Comparison of ENCODE assay signal across 8 cellular contexts in the genomic region with DNA sequence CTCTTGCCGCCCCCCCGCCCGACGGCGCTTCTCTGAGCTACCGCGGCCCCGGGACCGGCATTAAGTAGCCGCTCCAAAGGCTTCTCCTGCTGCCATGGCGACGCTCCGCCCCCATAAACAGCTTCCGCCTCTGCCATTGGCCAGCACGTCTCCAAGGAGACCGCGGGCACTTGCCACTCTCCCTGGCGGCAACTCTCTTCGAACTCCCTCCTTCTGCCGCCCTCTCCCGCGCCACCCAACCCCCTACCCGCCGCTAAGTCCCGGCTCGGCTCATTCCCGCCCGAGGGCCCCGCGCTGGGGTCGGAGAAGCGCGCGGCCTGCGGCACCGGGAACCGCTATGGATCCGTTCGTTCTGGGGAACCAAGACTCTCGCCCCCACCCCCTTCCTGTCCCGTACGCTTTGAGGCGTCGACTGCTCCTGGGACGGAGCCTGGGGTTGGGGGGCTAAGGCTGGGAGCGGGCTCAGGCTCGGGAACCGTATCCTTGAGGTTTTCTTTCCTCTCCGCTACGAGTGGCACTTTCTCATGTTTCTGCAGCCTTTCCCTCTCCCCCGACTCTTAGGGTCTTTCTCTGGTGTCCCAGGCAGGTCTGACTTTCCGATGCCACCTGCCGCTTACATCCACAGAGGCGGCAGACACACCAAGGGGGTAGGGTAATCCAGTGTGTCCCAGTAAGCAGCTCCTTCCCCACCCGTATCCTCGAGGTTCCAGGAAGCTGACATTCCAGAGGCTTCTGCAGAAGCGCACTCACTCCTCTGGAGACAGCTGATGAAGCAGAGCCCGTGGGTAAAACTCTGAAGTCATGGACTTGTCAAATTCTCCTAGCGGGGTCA. TPM values are rescaled to one million over a fixed set of nuclear protein-coding genes. Genes with fewer than 3 reads are reported as not detected.
A peak's percentile ranks its signal among the peaks of the same experiment; 100 is the strongest.
DNase-seq lines count a peak whose midpoint lies in the region; ATAC-seq, FAIRE-seq and TF ChIP-seq lines count a peak whose summit lies in the region.

A gene with protein sequence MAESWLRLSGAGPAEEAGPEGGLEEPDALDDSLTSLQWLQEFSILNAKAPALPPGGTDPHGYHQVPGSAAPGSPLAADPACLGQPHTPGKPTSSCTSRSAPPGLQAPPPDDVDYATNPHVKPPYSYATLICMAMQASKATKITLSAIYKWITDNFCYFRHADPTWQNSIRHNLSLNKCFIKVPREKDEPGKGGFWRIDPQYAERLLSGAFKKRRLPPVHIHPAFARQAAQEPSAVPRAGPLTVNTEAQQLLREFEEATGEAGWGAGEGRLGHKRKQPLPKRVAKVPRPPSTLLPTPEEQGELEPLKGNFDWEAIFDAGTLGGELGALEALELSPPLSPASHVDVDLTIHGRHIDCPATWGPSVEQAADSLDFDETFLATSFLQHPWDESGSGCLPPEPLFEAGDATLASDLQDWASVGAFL (minus strand): TSS at position 34 of the 832 bp plus-strand sequence. CDS start 850 bp downstream, outside the sequence.

- DNase-seq in A549 (ENCODE audit: low read depth in 1 of 2, low spot score in 1 of 2), result peak; percentile 91 to 99
- peak; percentile 84 to 88 for DNase-seq in HL-60 (ENCODE audit: low read depth in 1 of 2, low spot score in 1 of 2)
- peak; percentile 95 for DNase-seq in NCI-H774 (lab: John Stamatoyannopoulos, UW)
- DNase-seq in activated CD4-positive, alpha-beta memory T cell treated with anti-CD3 and anti-CD28 coated beads, Interleukin-2, amount 10 ng/mL, durations not matched to agents 7 days and 5 days, result peak; percentile 94
- peak; percentile 88 for DNase-seq in lung (ENCODE audit: low spot score)
- DNase-seq in stimulated activated CD4-positive, alpha-beta T cell treated with anti-CD3 and anti-CD28 coated beads, Interleukin-4, amount 100 ng/mL, for 4 hours, result peak; percentile 84 to 88

- no peak for FAIRE-seq in A549 (lab: Jason Lieb, UNC)

- no peaks in the 10 kb centered on the region for H3K9me3 Mint-ChIP-seq in activated CD4-positive, alpha-beta memory T cell treated with anti-CD3 and anti-CD28 coated beads, Interleukin-2, amount 10 ng/mL, durations not matched to agents 7 days and 5 days

- H3K36me3 ChIP-seq in ectodermal cell (ENCODE audit: control insufficient read depth, insufficient read depth, low read length), result no peaks in the 10 kb centered on the region
- no peaks in the 10 kb centered on the region for H3K36me3 ChIP-seq in lung (ENCODE audit: control insufficient read depth in 2 of 2, insufficient read depth in 2 of 2, low read length in 2 of 2)

- CTCF ChIA-PET in A549 (lab: Yijun Ruan, JAX), result interaction anchor here (0.6 to 21.1 kb wide), 12 partner anchors 10 to 381 kb away, joined by 3 to 206 read pairs (median 4); no protein-coding TSS in a partner anchor
- CTCF ChIA-PET in activated CD4-positive, alpha-beta memory T cell treated with anti-CD3 and anti-CD28 coated beads, Interleukin-2, amount 10 ng/mL, durations not matched to agents 7 days and 5 days (lab: Charles Lee), result interaction anchor here (0.6 to 7.1 kb wide), 6 partner anchors 15 to 373 kb away, joined by 3 to 47 read pairs (median 10); no protein-coding TSS in a partner anchor

- TF ChIP-seq POLR2A in A549 (IDR thresholded peaks at IDR 0.05; ENCODE audit: low read length), result no peak

- peaks cover 14% of the 10 kb centered on the region for H3K27me3 Mint-ChIP-seq in activated CD4-positive, alpha-beta memory T cell treated with anti-CD3 and anti-CD28 coated beads, Interleukin-2, amount 10 ng/mL, durations not matched to agents 7 days and 5 days

- 22% methylated on average over 48 of the region's 59 CpGs for WGBS in A549 (ENCODE audit: missing lambda C conversion rate)
- WGBS in ectodermal cell, 2 experiments, result 1% methylated on average over 59 of the region's 59 CpGs
- WGBS in lung, 2 donors, result 5% methylated on average over 53 to 59 of the region's 59 CpGs

- POLR2A ChIA-PET in A549 (lab: Yijun Ruan, JAX), result interaction anchor here (0.6 to 0.7 kb wide), 2 partner anchors 137 to 237 kb away, joined by 3 to 4 read pairs; a partner anchor contains a TSS
- POLR2A ChIA-PET in activated CD4-positive, alpha-beta memory T cell treated with anti-CD3 and anti-CD28 coated beads, Interleukin-2, amount 10 ng/mL, durations not matched to agents 7 days and 5 days (lab: Charles Lee), result interaction anchor here (0.9 to 8.1 kb wide), 16 partner anchors 9 to 139 kb away, joined by 3 to 173 read pairs (median 4); a partner anchor contains a TSS

- H3K9me3 ChIP-seq in A549 (no peaks in the 10 kb centered on the region), ectodermal cell (ENCODE audit: control insufficient read depth, low read length) (no peaks in the 10 kb centered on the region), lung (ENCODE audit: control insufficient read depth in 2 of 2, insufficient read depth in 1 of 2, low read length in 1 of 2) (no peaks in the 10 kb centered on the region)

- H3K4me1 ChIP-seq in A549, result peaks cover 35% of the 10 kb centered on the region
- peaks cover 56% of the 10 kb centered on the region for H3K4me1 ChIP-seq in ectodermal cell (ENCODE audit: control insufficient read depth, insufficient read depth, low read length)
- H3K4me1 ChIP-seq in lung (ENCODE audit: control insufficient read depth in 2 of 2, insufficient read depth in 2 of 2, low read length in 2 of 2), result peaks cover 4 to 22% of the 10 kb centered on the region in 2 donors

- peak within 1 kb of the TSS; percentile 47 for H3K4me3 ChIP-seq in A549
- H3K4me3 ChIP-seq in HL-60 (replicated peaks; ENCODE audit: insufficient read depth, low read length), result peak within 1 kb of the TSS; percentile 39
- peak within 1 kb of the TSS; percentile 46 for H3K4me3 ChIP-seq in ectodermal cell (ENCODE audit: insufficient read depth, low read depth, low read length)
- peak within 1 kb of the TSS; percentile 36 for H3K4me3 ChIP-seq in lung

- H3K4me1 Mint-ChIP-seq in activated CD4-positive, alpha-beta memory T cell treated with anti-CD3 and anti-CD28 coated beads, Interleukin-2, amount 10 ng/mL, durations not matched to agents 7 days and 5 days, result peaks cover 60% of the 10 kb centered on the region

- peaks cover 24% of the 10 kb centered on the region for H3K27me3 ChIP-seq in HL-60 (ENCODE audit: insufficient read depth, poor library complexity, severe bottlenecking)
- peaks cover 65% of the 10 kb centered on the region for H3K27me3 ChIP-seq in ectodermal cell (ENCODE audit: control insufficient read depth, insufficient read depth, low read length, poor library complexity, severe bottlenecking)
- H3K27me3 ChIP-seq in lung (ENCODE audit: control insufficient read depth, insufficient read depth), result no peaks in the 10 kb centered on the region

- H3K27ac Mint-ChIP-seq in activated CD4-positive, alpha-beta memory T cell treated with anti-CD3 and anti-CD28 coated beads, Interleukin-2, amount 10 ng/mL, durations not matched to agents 7 days and 5 days, result peak within 1 kb of the TSS; percentile 91

- H3K36me3 Mint-ChIP-seq in activated CD4-positive, alpha-beta memory T cell treated with anti-CD3 and anti-CD28 coated beads, Interleukin-2, amount 10 ng/mL, durations not matched to agents 7 days and 5 days (ENCODE audit: low read depth), result peaks cover 8% of the 10 kb centered on the region

- no peak for TF ChIP-seq EP300 in A549 (IDR thresholded peaks at IDR 0.05)

- TF ChIP-seq CTCF in A549 (IDR thresholded peaks at IDR 0.05), result no peak
- TF ChIP-seq CTCF in HL-60 (IDR thresholded peaks at IDR 0.05; ENCODE audit: insufficient read depth, low read length), result no peak
- no peak for TF ChIP-seq CTCF in lung (IDR thresholded peaks at IDR 0.05; ENCODE audit: control extremely low read depth, extremely low read depth)

- no peak for TF ChIP-seq RAD21 in A549 (conservative IDR thresholded peaks at IDR 0.05 in 1 of 2, IDR thresholded peaks at IDR 0.05 in 1 of 2)

- peak within 1 kb of the TSS; percentile 98 for H3K4me2 ChIP-seq in A549

- peak within 1 kb of the TSS in 1 of 2 experiments; percentile 73; a peak in 4 of 6 replicates for H3K27ac ChIP-seq in A549
- H3K27ac ChIP-seq in HL-60 (replicated peaks), result no peak within 1 kb of the TSS
- peak within 1 kb of the TSS; percentile 68 for H3K27ac ChIP-seq in ectodermal cell (ENCODE audit: insufficient read depth, low read depth, low read length, poor library complexity, severe bottlenecking)
- peak within 1 kb of the TSS in 1 of 2 donors; percentile 28 for H3K27ac ChIP-seq in lung (ENCODE audit: low read depth in 1 of 2, low read length in 1 of 2)

- H3K4me3 Mint-ChIP-seq in activated CD4-positive, alpha-beta memory T cell treated with anti-CD3 and anti-CD28 coated beads, Interleukin-2, amount 10 ng/mL, durations not matched to agents 7 days and 5 days, result peak within 1 kb of the TSS; percentile 71

- peak; percentile 77 to 92 for ATAC-seq in A549
- ATAC-seq in GM18868 (IDR thresholded peaks at IDR 0.05; ENCODE audit: unreplicated experiment), result peak; percentile 69
- peak; percentile 71 for ATAC-seq in lung (ENCODE audit: insufficient read depth, low FRiP score)

TF ChIP-seq in A549, 52 proteins besides CTCF, POLR2A, EP300 and RAD21:
- TF ChIP-seq, protein P1, sequence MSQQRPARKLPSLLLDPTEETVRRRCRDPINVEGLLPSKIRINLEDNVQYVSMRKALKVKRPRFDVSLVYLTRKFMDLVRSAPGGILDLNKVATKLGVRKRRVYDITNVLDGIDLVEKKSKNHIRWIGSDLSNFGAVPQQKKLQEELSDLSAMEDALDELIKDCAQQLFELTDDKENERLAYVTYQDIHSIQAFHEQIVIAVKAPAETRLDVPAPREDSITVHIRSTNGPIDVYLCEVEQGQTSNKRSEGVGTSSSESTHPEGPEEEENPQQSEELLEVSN (IDR thresholded peaks at IDR 0.05; ENCODE audit: borderline replicate concordance, low read depth), result peak; percentile 88; the same call in 1 of the 2 replicates
- TF ChIP-seq, protein P2, sequence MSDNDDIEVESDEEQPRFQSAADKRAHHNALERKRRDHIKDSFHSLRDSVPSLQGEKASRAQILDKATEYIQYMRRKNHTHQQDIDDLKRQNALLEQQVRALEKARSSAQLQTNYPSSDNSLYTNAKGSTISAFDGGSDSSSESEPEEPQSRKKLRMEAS (IDR thresholded peaks at IDR 0.05), result peak; percentile 61; the same call in 1 of the 2 replicates
- TF ChIP-seq TP53 (CRISPR knock-in tag; IDR thresholded peaks at IDR 0.05), result peak; percentile 34; the same call in 1 of the 2 replicates
- no peak for TF ChIP-seq CHD4 (IDR thresholded peaks at IDR 0.05; ENCODE audit: borderline replicate concordance)

RNA-seq across cellular contexts. Expression of the gene that starts here (rescaled TPM):
- 0.09 TPM in 2 replicates for polyA plus RNA-seq in A549 (2011; rRNA removed)
- polyA plus RNA-seq in A549 (2012; cell fraction: cytosol; rRNA removed), result 0.59 and 0.71 TPM in 2 replicates
- 1.3 and 2.8 TPM in 2 replicates for polyA plus RNA-seq in A549 (2012; cell fraction: nucleus; rRNA removed)
- 0.21 to 0.50 TPM (median 0.40 TPM) in 3 replicates for polyA plus RNA-seq in A549 (2017; fragmentation: RNase III; extraction: RNeasy Plus Mini Kit Qiagen cat#74134 plus additional on column Dnase treatment)
- 0.10 TPM in 1 of 2 replicates, not detected in the other for polyA minus RNA-seq in A549 (2011; rRNA and poly(A)+ RNA removed)
- total RNA-seq in activated CD4-positive, alpha-beta memory T cell treated with anti-CD3 and anti-CD28 coated beads, Interleukin-2, amount 10 ng/mL, durations not matched to agents 7 days and 5 days, result under 1 TPM; 0.13 to 0.15 TPM
- polyA plus RNA-seq in ectodermal cell (2013, experiment 1 of 4), result 8.2 TPM
- polyA plus RNA-seq in ectodermal cell (2013, experiment 2 of 4), result 9.5 TPM
- polyA plus RNA-seq in ectodermal cell (2013, experiment 3 of 4), result 10.8 TPM
- polyA plus RNA-seq in ectodermal cell (2013, experiment 4 of 4), result 12.2 TPM
- total RNA-seq in lung, result 10 to 100 TPM; 66.1 to 95.0 TPM
- 10 to 100 TPM; 32.5 to 34.5 TPM for polyA plus RNA-seq in lung

Comparison
In these comparisons a context has a peak if more than half of its experiments do, and no peak if none do; other contexts are left out.
1. RNA of the gene that starts here (total RNA-seq): 66.1 to 95.0 TPM in lung; 0.13 to 0.15 TPM in activated CD4-positive, alpha-beta memory T cell treated with anti-CD3 and anti-CD28 coated beads, Interleukin-2, amount 10 ng/mL, durations not matched to agents 7 days and 5 days; every median in the first group is over 10 times any median in the second.
2. RNA of the gene that starts here (polyA plus RNA-seq): 32.5 to 34.5 TPM in lung; 0.09 to 2.8 TPM in A549; every median in the first group is over 4 times any median in the second.
3. Peak in DNase-seq in activated CD4-positive, alpha-beta memory T cell treated with anti-CD3 and anti-CD28 coated beads, Interleukin-2, amount 10 ng/mL, durations not matched to agents 7 days and 5 days; RNA of the gene not detected or under 1 TPM.
4. Peak in every context shown above with its lines, with median percentiles within 50 percentile points of each other: ATAC-seq, DNase-seq and H3K4me3 ChIP-seq.